11 cellular contexts compared by ENCODE assay signal in the genomic region with DNA sequence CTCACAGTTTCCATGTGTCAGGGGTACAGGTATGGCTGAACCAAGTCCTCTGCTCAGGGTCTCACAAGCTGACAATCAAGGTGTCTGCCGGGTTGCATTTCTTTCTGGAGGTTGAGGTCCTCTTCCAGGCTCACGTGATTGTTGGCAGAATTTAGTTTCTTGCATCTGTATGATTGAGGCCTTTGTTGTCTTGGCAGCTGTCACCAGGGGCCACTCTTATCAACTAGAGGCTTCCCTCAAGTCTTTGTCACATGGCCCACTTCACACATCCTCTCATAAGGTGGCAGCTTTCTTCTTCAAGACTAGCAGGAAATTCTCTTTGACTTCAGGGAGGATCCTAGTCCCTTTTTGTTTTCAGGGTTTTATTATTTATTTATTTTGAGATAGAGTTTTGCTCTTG. TPM values are rescaled to one million over a fixed set of nuclear protein-coding genes. Genes with fewer than 3 reads are reported as not detected.
A peak's percentile ranks its signal among the peaks of the same experiment; 100 is the strongest.
DNase-seq lines count a peak whose midpoint lies in the region; ATAC-seq, FAIRE-seq and TF ChIP-seq lines count a peak whose summit lies in the region.
"Had no signal": no experiment of that assay in that cellular context is flagged by ENCODE, and none has a peak within 500 bp of the region (broad histone marks: within the 10 kb centered on the region; RNA-seq: fewer than 3 reads in every experiment).

No MANE protein-coding gene starts in this region.

- SMC1A ChIA-PET in GM12878 (lab: Charles Lee; ENCODE audit: uncharacterized antibody, unreplicated experiment) = interaction anchor here (0.7 to 2.0 kb wide), 6 partner anchors 12 to 62 kb away, joined by 3 to 7 read pairs (median 4); no protein-coding TSS in a partner anchor

- H4K20me1 ChIP-seq in GM12878 (ENCODE audit: control insufficient read depth, insufficient read depth) = no peaks in the 10 kb centered on the region

- peak overlapping the region in 3 of 7 donors; percentile 3 to 51 (median 51) for H3K4me3 Mint-ChIP-seq in CD8-positive, alpha-beta memory T cell
- H3K4me3 Mint-ChIP-seq in T-helper 17 cell = no peak overlapping the region

- H3K36me3 Mint-ChIP-seq in CD8-positive, alpha-beta memory T cell = no peaks in the 10 kb centered on the region
- H3K36me3 Mint-ChIP-seq in T-helper 17 cell (ENCODE audit: low read depth) = no peaks in the 10 kb centered on the region

- H3K4me1 ChIP-seq in CD8-positive, alpha-beta memory T cell (ENCODE audit: insufficient read depth, low read length) = peaks cover 58% of the 10 kb centered on the region
- H3K4me1 ChIP-seq in GM12878 (ENCODE audit: control insufficient read depth, insufficient read depth, low read length) = peaks cover 37% of the 10 kb centered on the region

- WGBS in GM12878 (ENCODE audit: insufficient coverage, insufficient replicate concordance, low lambda C conversion rate, missing lambda C conversion rate) = 98% methylated on average over 2 of the region's 2 CpGs

- H3K27me3 Mint-ChIP-seq in CD8-positive, alpha-beta memory T cell = peaks cover 0 to 1% of the 10 kb centered on the region in 2 donors
- no peaks in the 10 kb centered on the region for H3K27me3 Mint-ChIP-seq in T-helper 17 cell

- ATAC-seq in T-helper 17 cell (peak; percentile 92), GM12878 (no peak), HG03025 (IDR thresholded peaks at IDR 0.05; ENCODE audit: low FRiP score, unreplicated experiment) (no peak), GM18511 (IDR thresholded peaks at IDR 0.05; ENCODE audit: unreplicated experiment) (no peak)

- RAD21 ChIA-PET in GM12878 (lab: Charles Lee; ENCODE audit: unreplicated experiment) = interaction anchor here (1.6 kb wide), 1 partner anchor 15 kb away, joined by 3 read pairs; no protein-coding TSS in a partner anchor

- in situ Hi-C loops in GM12878 (cut with MboI) = no loop called here

- no peak for TF ChIP-seq RAD21 in GM12878 (IDR thresholded peaks at IDR 0.05; ENCODE audit: insufficient read depth, low read depth, low read length)

- no peak overlapping the region for H3K4me2 ChIP-seq in GM12878 (ENCODE audit: control insufficient read depth, insufficient read depth)

- intact Hi-C loops in GM12878 (cut with micrococcal nuclease; ENCODE audit: unreplicated experiment) = loop anchor here (5.0 kb wide), 1 partner anchor 95 kb away; no protein-coding TSS in a partner anchor

- H3K27me3 ChIP-seq in CD8-positive, alpha-beta memory T cell (ENCODE audit: insufficient read depth, low read length, poor library complexity, severe bottlenecking) = no peaks in the 10 kb centered on the region
- H3K27me3 ChIP-seq in GM12878 (replicated peaks in 1 of 2; ENCODE audit: control insufficient read depth in 2 of 2, insufficient read depth in 2 of 2, low read length in 1 of 2) = no peaks in the 10 kb centered on the region
- H3K27me3 ChIP-seq: esophagus muscularis mucosa had no signal

- H3K9ac ChIP-seq in GM12878 (ENCODE audit: control insufficient read depth, insufficient read depth, low read length) = no peak overlapping the region

- H3K9me3 Mint-ChIP-seq in CD8-positive, alpha-beta memory T cell = no peaks in the 10 kb centered on the region
- H3K9me3 Mint-ChIP-seq: activated T-helper 2 cell treated with anti-CD3 and anti-CD28 coated beads, Interferon-gamma antibody, Interleukin-2, Interleukin-4, amounts not matched to agents 10 μg/mL and 5 μg/mL and 100 μg/mL, durations not matched to agents 14 hours and 24 hours and 36 hours had no signal

- H3K36me3 ChIP-seq in CD8-positive, alpha-beta memory T cell (ENCODE audit: insufficient read depth, low read length) = no peaks in the 10 kb centered on the region
- H3K36me3 ChIP-seq in GM12878 (ENCODE audit: control insufficient read depth in 2 of 2, insufficient read depth in 2 of 2, low read length in 1 of 2) = no peaks in the 10 kb centered on the region
- H3K36me3 ChIP-seq: esophagus muscularis mucosa had no signal

- H3K27ac Mint-ChIP-seq in CD8-positive, alpha-beta memory T cell = peak overlapping the region; percentile 64 to 97 (median 90)
- H3K27ac Mint-ChIP-seq in T-helper 17 cell = peak overlapping the region; percentile 89
- H3K27ac Mint-ChIP-seq: activated T-helper 2 cell treated with anti-CD3 and anti-CD28 coated beads, Interferon-gamma antibody, Interleukin-2, Interleukin-4, amounts not matched to agents 10 μg/mL and 5 μg/mL and 100 μg/mL, durations not matched to agents 14 hours and 24 hours and 36 hours had no signal

- no peak for FAIRE-seq in GM12878 (lab: Jason Lieb, UNC)

- H3K4me3 ChIP-seq in CD8-positive, alpha-beta memory T cell (ENCODE audit: low read length) = no peak overlapping the region
- H3K4me3 ChIP-seq in GM12878 = no peak overlapping the region
- H3K4me3 ChIP-seq: esophagus muscularis mucosa had no signal

- H2AFZ ChIP-seq in GM12878 (ENCODE audit: control insufficient read depth, low read depth, low read length) = no peak overlapping the region

- CTCF ChIA-PET in CD8-positive, alpha-beta memory T cell (lab: Charles Lee) = interaction anchor here (1.0 to 5.3 kb wide), 14 partner anchors 10 to 103 kb away, joined by 3 to 43 read pairs (median 6); no protein-coding TSS in a partner anchor
- CTCF ChIA-PET in GM12878 (lab: Yijun Ruan, JAX) = interaction anchor here (0.6 to 1.6 kb wide), 5 partner anchors 9 to 64 kb away, joined by 3 to 7 read pairs (median 4); no protein-coding TSS in a partner anchor

- H3K4me1 Mint-ChIP-seq in CD8-positive, alpha-beta memory T cell = peaks cover 51 to 54% (median 54%) of the 10 kb centered on the region in 3 donors
- H3K4me1 Mint-ChIP-seq in T-helper 17 cell = peaks cover 31% of the 10 kb centered on the region

- no peaks in the 10 kb centered on the region for H3K9me3 ChIP-seq in CD8-positive, alpha-beta memory T cell (ENCODE audit: low read length)
- H3K9me3 ChIP-seq in T-helper 17 cell (ENCODE audit: control insufficient read depth, low read length, poor library complexity, severe bottlenecking) (no peaks in the 10 kb centered on the region), GM12878 (replicated peaks; ENCODE audit: control insufficient read depth, insufficient read depth, low read length) (no peaks in the 10 kb centered on the region)
- H3K9me3 ChIP-seq: esophagus muscularis mucosa had no signal

- peak overlapping the region; percentile 60 for H3K27ac ChIP-seq in CD8-positive, alpha-beta memory T cell (ENCODE audit: low read depth, low read length)
- H3K27ac ChIP-seq in GM12878 (ENCODE audit: control insufficient read depth, insufficient read depth) = no peak overlapping the region
- H3K27ac ChIP-seq: esophagus muscularis mucosa had no signal

- POLR2A ChIA-PET in CD8-positive, alpha-beta memory T cell (lab: Charles Lee) = interaction anchor here (0.5 to 1.5 kb wide), 6 partner anchors 15 to 106 kb away, joined by 3 to 5 read pairs (median 4); a partner anchor contains a TSS
- POLR2A ChIA-PET in GM12878 (lab: Charles Lee) = interaction anchor here (1.7 kb wide), 1 partner anchor 12 kb away, joined by 4 read pairs; no protein-coding TSS in a partner anchor

- H3K79me2 ChIP-seq in GM12878 (ENCODE audit: control insufficient read depth, insufficient read depth, low read length) = no peaks in the 10 kb centered on the region

- DNase-seq in CD1c-positive myeloid dendritic cell (ENCODE audit: extremely low spot score) (peak; percentile 50), T-helper 17 cell (peak in 2 of 3 donors; percentile 32 to 37), GM12878 (ENCODE audit: low read depth, low spot score) (no peak), COLO829 (ENCODE audit: low spot score) (no peak)
- peak; percentile 15 to 77 (median 74) for DNase-seq in CD8-positive, alpha-beta memory T cell
- DNase-seq: Kasumi-1; stimulated activated CD4-positive, alpha-beta T cell treated with anti-CD3 and anti-CD28 coated beads, Interleukin-1b, Interleukin-23, amount 100 ng/mL, for 48 hours had no signal

- no peak for TF ChIP-seq POLR2A in GM12878 (IDR thresholded peaks at IDR 0.05; ENCODE audit: low read depth, low read length)

- TF ChIP-seq EP300 in GM12878 (IDR thresholded peaks at IDR 0.05; ENCODE audit: borderline replicate concordance in 1 of 2, control insufficient read depth in 1 of 2, low read depth in 2 of 2, low read length in 2 of 2) = no peak

- BruUV-seq in GM12878 (replicated peaks; lab: Mats Ljungman, UMichigan) = no TSS peak

- no peak; a peak in 1 of 6 replicates for TF ChIP-seq CTCF in GM12878 (IDR thresholded peaks at IDR 0.05 in 2 of 3, conservative IDR thresholded peaks at IDR 0.05 in 1 of 3; ENCODE audit: control insufficient read depth in 2 of 3, extremely low read depth in 1 of 3, insufficient read depth in 1 of 3, low read depth in 3 of 3, low read length in 3 of 3)

RNA-seq across cellular contexts. Expression of a gene that starts 46.0 kb away (rescaled TPM):
- total RNA-seq in CD8-positive, alpha-beta memory T cell = 10 to 100 TPM; 15.2 to 16.8 TPM
- 768 TPM for polyA plus RNA-seq in CD8-positive, alpha-beta memory T cell
- total RNA-seq in T-helper 17 cell (1,000 to 10,000 TPM; 2,179 to 4,074 TPM), GM12878 (2014; rRNA removed) (0.05 and 0.40 TPM in 2 replicates), GM12878 (2014; rRNA removed; fragmentation: Illumina TruSeq; extraction: Trizol) (0.09 and 0.13 TPM in 2 replicates), GM12878 (2021) (0.43 and 0.64 TPM in 2 replicates)
- total RNA-seq in GM12878 (2013; cell fraction: nucleolus; rRNA removed) = 5.1 and 5.7 TPM in 2 replicates
- polyA plus RNA-seq in GM12878 (2011; ENCODE audit: low read depth) = 0.64 TPM
- polyA plus RNA-seq in GM12878 (2011; rRNA removed) (0.95 TPM in 2 replicates), GM12878 (2014; fragmentation: Illumina TruSeq; extraction: Trizol) (0.10 TPM in 1 of 2 replicates, not detected in the other), GM12878 (2014; fragmentation: Nextera tagmentation; extraction: Ambion mirVana) (under 1 TPM; 0.02 to 0.13 TPM), GM12878 (2014; rRNA removed) (0.10 and 0.36 TPM in 2 replicates), GM12878 (2016; fragmentation: Nextera tagmentation; extraction: Ambion mirVana) (under 1 TPM; 0.67 to 0.75 TPM)
- polyA plus RNA-seq in GM12878 (2011; cell fraction: cytosol; rRNA removed) = 1.1 and 1.4 TPM in 2 replicates
- 7.4 and 8.9 TPM in 2 replicates for polyA plus RNA-seq in GM12878 (2011; cell fraction: nucleus; rRNA removed)
- polyA plus RNA-seq in GM12878 (2012) = 0.54 and 1.5 TPM in 2 replicates
- 1.6 and 4.9 TPM in 2 replicates for polyA minus RNA-seq in GM12878 (2011; rRNA and poly(A)+ RNA removed)
- 3.4 and 4.5 TPM in 2 replicates for polyA minus RNA-seq in GM12878 (2011; cell fraction: cytosol; rRNA and poly(A)+ RNA removed)
- polyA minus RNA-seq in GM12878 (2011; cell fraction: nucleus; rRNA and poly(A)+ RNA removed) = 17.4 and 22.5 TPM in 2 replicates

RNA-seq across cellular contexts. Expression of a gene that starts 56.2 kb away (rescaled TPM):
- 100 to 1,000 TPM; 178 TPM for total RNA-seq in CD8-positive, alpha-beta memory T cell
- polyA plus RNA-seq in CD8-positive, alpha-beta memory T cell = 321 TPM
- total RNA-seq in T-helper 17 cell = 100 to 1,000 TPM; 190 to 195 TPM
- total RNA-seq in GM12878 (2013; cell fraction: nucleolus; rRNA removed) = 138 and 145 TPM in 2 replicates
- 99.8 and 107 TPM in 2 replicates for total RNA-seq in GM12878 (2014; rRNA removed)
- 106 and 109 TPM in 2 replicates for total RNA-seq in GM12878 (2014; rRNA removed; fragmentation: Illumina TruSeq; extraction: Trizol)
- 147 and 161 TPM in 2 replicates for total RNA-seq in GM12878 (2021)
- polyA plus RNA-seq in GM12878 (2011; ENCODE audit: low read depth) = 99.6 TPM
- polyA plus RNA-seq in GM12878 (2011; rRNA removed) = 199 and 223 TPM in 2 replicates
- 154 and 164 TPM in 2 replicates for polyA plus RNA-seq in GM12878 (2011; cell fraction: cytosol; rRNA removed)
- polyA plus RNA-seq in GM12878 (2011; cell fraction: nucleus; rRNA removed) = 56.4 and 83.3 TPM in 2 replicates
- 95.7 and 127 TPM in 2 replicates for polyA plus RNA-seq in GM12878 (2012)
- polyA plus RNA-seq in GM12878 (2014; fragmentation: Illumina TruSeq; extraction: Trizol) = 169 and 214 TPM in 2 replicates
- 100 to 1,000 TPM; 150 to 270 TPM for polyA plus RNA-seq in GM12878 (2014; fragmentation: Nextera tagmentation; extraction: Ambion mirVana)
- 115 and 121 TPM in 2 replicates for polyA plus RNA-seq in GM12878 (2014; rRNA removed)
- polyA plus RNA-seq in GM12878 (2016; fragmentation: Nextera tagmentation; extraction: Ambion mirVana) = 100 to 1,000 TPM; 244 to 254 TPM
- polyA minus RNA-seq in GM12878 (2011; rRNA and poly(A)+ RNA removed) = 340 and 413 TPM in 2 replicates
- 110 and 126 TPM in 2 replicates for polyA minus RNA-seq in GM12878 (2011; cell fraction: cytosol; rRNA and poly(A)+ RNA removed)
- 38.0 and 52.0 TPM in 2 replicates for polyA minus RNA-seq in GM12878 (2011; cell fraction: nucleus; rRNA and poly(A)+ RNA removed)

Comparison
In these comparisons a context has a peak if more than half of its experiments do, and no peak if none do; other contexts are left out.
1. DNase-seq: peak in CD1c-positive myeloid dendritic cell (single experiment), CD8-positive, alpha-beta memory T cell (5 of 5) and T-helper 17 cell (2 of 3); none in GM12878 (single experiment) and COLO829 (single experiment).
2. RNA of a gene that starts 46.0 kb away (total RNA-seq): 2,179 to 4,074 TPM in T-helper 17 cell; 15.2 to 16.8 TPM in CD8-positive, alpha-beta memory T cell and 0.05 to 5.7 TPM in GM12878; every median in the first group is over 100 times any median in the second.